Comparison of ENCODE assay signal across 1 cellular context in genomic region chr9:136720251-136720886, GRCh38.
TF ChIP-seq lines count a peak whose summit lies in the region.

No MANE protein-coding gene starts in this region.

TF ChIP-seq in HEK293, 187 proteins besides CTCF, POLR2A, EP300 and RAD21 (continued from another document):
- TF ChIP-seq ZNF146 (tag by site-specific recombination; IDR thresholded peaks at IDR 0.05) (no peak), ZNF692 (tag by site-specific recombination; IDR thresholded peaks at IDR 0.05) (no peak), HOXC10 (CRISPR knock-in tag; IDR thresholded peaks at IDR 0.05) (no peak), ZFP41 (tag by site-specific recombination; IDR thresholded peaks at IDR 0.05; ENCODE audit: borderline replicate concordance) (no peak), ZNF747 (tag by site-specific recombination; IDR thresholded peaks at IDR 0.05) (no peak), ZNF600 (tag by site-specific recombination; IDR thresholded peaks at IDR 0.05) (peak; percentile 73), ZNF138 (tag by site-specific recombination; IDR thresholded peaks at IDR 0.05; ENCODE audit: borderline replicate concordance) (no peak), ZNF335 (tag by site-specific recombination; conservative IDR thresholded peaks at IDR 0.05) (no peak), ZSCAN16 (tag by site-specific recombination; IDR thresholded peaks at IDR 0.05) (peak; percentile 69), ZNF596 (tag by site-specific recombination; IDR thresholded peaks at IDR 0.05) (no peak), ZBTB49 (tag by site-specific recombination; IDR thresholded peaks at IDR 0.05; ENCODE audit: low read depth) (no peak), ZEB2 (tag by site-specific recombination; IDR thresholded peaks at IDR 0.05) (no peak), SETDB1 (IDR thresholded peaks at IDR 0.05; ENCODE audit: insufficient read length, low read length) (no peak), ZNF133 (tag by site-specific recombination; IDR thresholded peaks at IDR 0.05) (no peak), ZNF24 (tag by site-specific recombination; IDR thresholded peaks at IDR 0.05) (no peak), ZBTB10 (tag by site-specific recombination; IDR thresholded peaks at IDR 0.05) (no peak), BCL11B (tag by site-specific recombination; IDR thresholded peaks at IDR 0.05; ENCODE audit: low read depth) (no peak), BCL11A (tag by site-specific recombination; IDR thresholded peaks at IDR 0.05; ENCODE audit: low read depth) (0 out of 2 replicates have a peak, but pooled peaks have one; percentile 18), ZNF157 (tag by site-specific recombination; IDR thresholded peaks at IDR 0.05) (no peak), GLIS2 (tag by site-specific recombination; IDR thresholded peaks at IDR 0.05) (peak; percentile 90), ZBTB7A (tag by site-specific recombination; IDR thresholded peaks at IDR 0.05; ENCODE audit: low read depth) (no peak), SP2 (tag by site-specific recombination; IDR thresholded peaks at IDR 0.05) (peak; percentile 82), ZNF423 (tag by site-specific recombination; IDR thresholded peaks at IDR 0.05) (peak; percentile 34; the same call in 1 of the 2 replicates), ZNF140 (tag by site-specific recombination; IDR thresholded peaks at IDR 0.05) (no peak), TCF7L2 (IDR thresholded peaks at IDR 0.05; ENCODE audit: borderline replicate concordance, low read depth, low read length) (no peak), PRDM6 (tag by site-specific recombination; IDR thresholded peaks at IDR 0.05) (no peak), IKZF3 (tag by site-specific recombination; IDR thresholded peaks at IDR 0.05) (peak; percentile 78), ZNF433 (tag by site-specific recombination; IDR thresholded peaks at IDR 0.05; ENCODE audit: low read depth) (no peak), ZNF473 (tag by site-specific recombination; IDR thresholded peaks at IDR 0.05) (no peak), WT1 (tag by site-specific recombination; IDR thresholded peaks at IDR 0.05) (peak; percentile 54; the same call in 1 of the 2 replicates), ZNF311 (tag by site-specific recombination; IDR thresholded peaks at IDR 0.05; ENCODE audit: borderline replicate concordance) (no peak), ZNF324 (tag by site-specific recombination; IDR thresholded peaks at IDR 0.05) (no peak), ZNF391 (tag by site-specific recombination; IDR thresholded peaks at IDR 0.05; ENCODE audit: borderline replicate concordance, low read depth) (no peak), ZXDB (tag by site-specific recombination; IDR thresholded peaks at IDR 0.05) (no peak), ZSCAN23 (tag by site-specific recombination; IDR thresholded peaks at IDR 0.05) (no peak), ZNF658 (tag by site-specific recombination; IDR thresholded peaks at IDR 0.05) (no peak), ZNF202 (tag by site-specific recombination; IDR thresholded peaks at IDR 0.05; ENCODE audit: borderline replicate concordance) (no peak), PRDM10 (tag by site-specific recombination; IDR thresholded peaks at IDR 0.05) (no peak), ZBTB17 (tag by site-specific recombination; IDR thresholded peaks at IDR 0.05) (no peak)
- TF ChIP-seq, protein P1, sequence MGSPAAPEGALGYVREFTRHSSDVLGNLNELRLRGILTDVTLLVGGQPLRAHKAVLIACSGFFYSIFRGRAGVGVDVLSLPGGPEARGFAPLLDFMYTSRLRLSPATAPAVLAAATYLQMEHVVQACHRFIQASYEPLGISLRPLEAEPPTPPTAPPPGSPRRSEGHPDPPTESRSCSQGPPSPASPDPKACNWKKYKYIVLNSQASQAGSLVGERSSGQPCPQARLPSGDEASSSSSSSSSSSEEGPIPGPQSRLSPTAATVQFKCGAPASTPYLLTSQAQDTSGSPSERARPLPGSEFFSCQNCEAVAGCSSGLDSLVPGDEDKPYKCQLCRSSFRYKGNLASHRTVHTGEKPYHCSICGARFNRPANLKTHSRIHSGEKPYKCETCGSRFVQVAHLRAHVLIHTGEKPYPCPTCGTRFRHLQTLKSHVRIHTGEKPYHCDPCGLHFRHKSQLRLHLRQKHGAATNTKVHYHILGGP (tag by site-specific recombination; IDR thresholded peaks at IDR 0.05) = no peak
